Comparison of ENCODE assay signal across 8 cellular contexts in the genomic region with DNA sequence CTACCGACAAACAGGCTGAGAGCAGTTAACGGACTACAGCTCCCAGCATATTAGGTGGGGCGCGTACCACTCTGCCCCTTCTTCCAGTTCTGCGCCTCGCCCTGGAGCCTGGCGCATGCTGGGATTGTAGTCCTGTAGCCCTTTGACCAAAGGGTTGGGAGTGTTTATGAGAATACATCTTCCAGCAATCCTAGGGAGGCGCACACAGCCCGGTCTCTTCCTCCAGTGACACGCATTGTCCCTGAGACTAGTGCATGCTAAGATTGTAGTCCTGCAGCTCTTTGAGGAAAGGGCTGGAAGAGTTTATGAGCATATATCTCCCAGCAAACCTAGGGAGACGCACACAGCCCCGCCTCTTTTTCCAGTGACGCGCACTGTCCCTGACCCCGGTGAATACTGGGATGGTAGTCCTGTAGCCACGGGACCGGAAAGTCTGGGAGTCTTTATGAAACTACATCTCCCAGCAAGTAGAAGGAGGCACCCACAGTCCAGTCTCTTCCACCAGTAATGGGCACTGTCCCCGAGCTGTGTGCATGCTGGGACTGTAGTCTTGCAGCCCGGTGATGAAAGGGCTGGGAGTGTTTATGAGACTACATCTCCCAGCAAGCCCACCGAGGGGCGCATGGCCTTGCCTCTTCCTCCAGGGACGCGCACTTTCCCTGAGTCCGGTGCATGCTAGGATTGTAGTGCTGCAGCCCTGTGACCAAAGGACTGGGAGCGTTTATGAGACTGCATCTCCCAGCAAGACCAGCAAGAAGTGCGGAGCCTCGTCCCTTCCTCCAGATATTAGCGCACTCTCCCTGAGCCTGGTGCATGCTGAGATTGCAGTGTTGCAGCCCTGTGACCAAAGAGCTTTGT.
DNase-seq lines count a peak whose midpoint lies in the region; ATAC-seq, FAIRE-seq and TF ChIP-seq lines count a peak whose summit lies in the region.
"Not testable (repeated sequence)": the region's sequence is repeated elsewhere in the genome, so short reads cannot be mapped to it uniquely, and the experiment has no call there.

No MANE protein-coding gene starts in this region.

- H3K36me3 ChIP-seq in A673 (ENCODE audit: insufficient read depth, low read length, poor library complexity, severe bottlenecking); bronchial epithelial cell (ENCODE audit: control insufficient read depth, insufficient read depth, low read length): not testable (repeated sequence)

- not testable (repeated sequence) for TF ChIP-seq CTCF in A673 (conservative IDR thresholded peaks at IDR 0.05; ENCODE audit: low read depth, low read length); HL-60 (IDR thresholded peaks at IDR 0.05; ENCODE audit: insufficient read depth, low read length); bronchial epithelial cell (IDR thresholded peaks at IDR 0.05; ENCODE audit: insufficient read depth, low read length, severe bottlenecking)

- CTCF ChIA-PET in A673 (lab: Charles Lee) = not testable (repeated sequence)

- H3K9me3 ChIP-seq in A673 (ENCODE audit: low read depth, low read length, poor library complexity, severe bottlenecking) = not testable (repeated sequence)

- BruUV-seq in A673 (replicated peaks; lab: Mats Ljungman, UMichigan) = not testable (repeated sequence)

- peak overlapping the region; percentile 32 for H3K4me3 ChIP-seq in A673 (ENCODE audit: low read depth, low read length, poor library complexity, severe bottlenecking)
- H3K4me3 ChIP-seq in HL-60 (replicated peaks; ENCODE audit: insufficient read depth, low read length) = peak overlapping the region; percentile 20; the same call in 1 of the 2 replicates
- H3K4me3 ChIP-seq in bronchial epithelial cell (ENCODE audit: low read depth, low read length) = peak overlapping the region; percentile 14
- H3K4me3 ChIP-seq in iPS-11a (ENCODE audit: low read depth, low read length) = peak overlapping the region; percentile 27

- ATAC-seq in GM18511 (IDR thresholded peaks at IDR 0.05; ENCODE audit: unreplicated experiment) (peak; percentile 65), sciatic nerve (peak; percentile 95)

- H3K27me3 ChIP-seq in A673 (replicated peaks; ENCODE audit: insufficient read depth, low read depth, low read length, poor library complexity); HL-60 (ENCODE audit: insufficient read depth, poor library complexity, severe bottlenecking); bronchial epithelial cell (ENCODE audit: control insufficient read depth, insufficient read depth, low read length): not testable (repeated sequence)

- H3K27ac ChIP-seq in A673 (ENCODE audit: low read depth, low read length, poor library complexity, severe bottlenecking); HL-60 (replicated peaks): not testable (repeated sequence)

- peak; percentile 90 for DNase-seq in A673 (ENCODE audit: low spot score)
- peak in 1 of 2 experiments; percentile 7 for DNase-seq in HL-60 (ENCODE audit: low read depth in 1 of 2, low spot score in 1 of 2)
- peak; percentile 77 for DNase-seq in NCI-H748 (lab: John Stamatoyannopoulos, UW; ENCODE audit: unreplicated experiment)
- DNase-seq in activated CD4-positive, alpha-beta T cell treated with anti-CD3 and anti-CD28 coated beads for 1 hour = peak; percentile 32
- DNase-seq in bronchial epithelial cell (ENCODE audit: low read depth) = peak; percentile 45
- DNase-seq in sciatic nerve (ENCODE audit: low spot score) = peak; percentile 67

- FAIRE-seq in bronchial epithelial cell (lab: Jason Lieb, UNC) = not testable (repeated sequence)

- POLR2A ChIA-PET in A673 (lab: Charles Lee; ENCODE audit: low non-redundant PET) = interaction anchor here (0.7 kb wide), 1 partner anchor 27 kb away, joined by 5 read pairs; no protein-coding TSS in a partner anchor

- H3K4me1 ChIP-seq in A673 (ENCODE audit: insufficient read depth, low read length, poor library complexity, severe bottlenecking) = not testable (repeated sequence)

- intact Hi-C loops in A673 (cut with micrococcal nuclease; ENCODE audit: unreplicated experiment); sciatic nerve (cut with DNase I): not testable (repeated sequence)
